8 cellular contexts compared by ENCODE assay signal in genomic region chr3:17742092-17742836, GRCh38. TPM values are rescaled to one million over a fixed set of nuclear protein-coding genes. Genes with fewer than 3 reads are reported as not detected.
A peak's percentile ranks its signal among the peaks of the same experiment; 100 is the strongest.
DNase-seq lines count a peak whose midpoint lies in the region; ATAC-seq and TF ChIP-seq lines count a peak whose summit lies in the region.

TBC1D5 (minus strand) TSS chr3:17742631; CDS start chr3:17508570, 234,061 bp downstream.

- no peaks in the 10 kb centered on the region for H3K36me3 ChIP-seq in heart left ventricle

- TF ChIP-seq POLR2A in GM10847 (IDR thresholded peaks at IDR 0.05; ENCODE audit: extremely low read depth, insufficient read length) (peak; percentile 72), heart left ventricle (IDR thresholded peaks at IDR 0.05) (peak in 1 of 2 donors; percentile 76)

- peak; percentile 81 for ATAC-seq in HG02610 (IDR thresholded peaks at IDR 0.05; ENCODE audit: unreplicated experiment)
- peak; percentile 91 for ATAC-seq in activated naive CD8-positive, alpha-beta T cell treated with anti-CD3 and anti-CD28 coated beads, Interleukin-2, amount 50 U/mL, for 24 hours
- ATAC-seq in heart left ventricle, result peak; percentile 14 to 97 (median 63)

- H3K27me3 Mint-ChIP-seq in activated naive CD8-positive, alpha-beta T cell treated with anti-CD3 and anti-CD28 coated beads, Interleukin-2, amount 50 U/mL, for 24 hours, result no peaks in the 10 kb centered on the region

- H3K4me1 ChIP-seq in heart left ventricle, result peaks cover 0 to 53% (median 21%) of the 10 kb centered on the region in 12 donors

- TF ChIP-seq CTCF in heart left ventricle (IDR thresholded peaks at IDR 0.05), result no peak

- DNase-seq in NCI-H1092 treated with DMSO at 0.1 percent for 48 hours (lab: John Stamatoyannopoulos, UW) (peak; percentile 94), SW480 (ENCODE audit: low spot score) (peak; percentile 96), heart left ventricle (peak; percentile 95 to 98 (median 98)), posterior vena cava (ENCODE audit: low spot score) (peak; percentile 99), ureter (ENCODE audit: low spot score) (peak; percentile 96)
- DNase-seq in activated naive CD8-positive, alpha-beta T cell treated with anti-CD3 and anti-CD28 coated beads, Interleukin-2, amount 50 U/mL, for 24 hours, result peak; percentile 93

- H3K27me3 ChIP-seq in heart left ventricle, result no peaks in the 10 kb centered on the region

- peak within 1 kb of the TSS; percentile 93 to 100 (median 96) for H3K27ac ChIP-seq in heart left ventricle

- no peaks in the 10 kb centered on the region for H3K9me3 ChIP-seq in heart left ventricle

- no peaks in the 10 kb centered on the region for H3K9me3 Mint-ChIP-seq in activated naive CD8-positive, alpha-beta T cell treated with anti-CD3 and anti-CD28 coated beads, Interleukin-2, amount 50 U/mL, for 24 hours

- peak within 1 kb of the TSS; percentile 96 for H3K27ac Mint-ChIP-seq in activated naive CD8-positive, alpha-beta T cell treated with anti-CD3 and anti-CD28 coated beads, Interleukin-2, amount 50 U/mL, for 24 hours

- intact Hi-C loops in heart left ventricle (cut with DNase I) (loop anchor here in 4 of 10 donors (2.0 to 10.0 kb wide), 2 partner anchors 97 kb away; no protein-coding TSS in a partner anchor), posterior vena cava (cut with DNase I) (no loop called here)

- H3K4me1 Mint-ChIP-seq in activated naive CD8-positive, alpha-beta T cell treated with anti-CD3 and anti-CD28 coated beads, Interleukin-2, amount 50 U/mL, for 24 hours, result peaks cover 54% of the 10 kb centered on the region

- 0 to 1% (median 1%) methylated on average over 29 to 82 of the region's 82 CpGs for WGBS in heart left ventricle, 4 donors

- H3K4me3 ChIP-seq in heart left ventricle, result peak within 1 kb of the TSS; percentile 69 to 93 (median 84)

- H3K4me3 Mint-ChIP-seq in activated naive CD8-positive, alpha-beta T cell treated with anti-CD3 and anti-CD28 coated beads, Interleukin-2, amount 50 U/mL, for 24 hours, result peak within 1 kb of the TSS; percentile 90

- H3K36me3 Mint-ChIP-seq in activated naive CD8-positive, alpha-beta T cell treated with anti-CD3 and anti-CD28 coated beads, Interleukin-2, amount 50 U/mL, for 24 hours (ENCODE audit: low read depth), result peaks cover 11% of the 10 kb centered on the region

RNA-seq across cellular contexts. Expression of gene TBC1D5, which starts in this region (rescaled TPM):
- 10 to 100 TPM; 23.4 to 48.3 (median 31.7) TPM for total RNA-seq in heart left ventricle
- 10 to 100 TPM in 1 of 2 donors, 1 to 10 TPM in 1; 5.8 to 21.1 TPM for polyA plus RNA-seq in heart left ventricle
- 10 to 100 TPM; 45.3 to 53.7 TPM for total RNA-seq in posterior vena cava
- total RNA-seq in ureter, result 87.1 TPM

Comparison
In these comparisons a context has a peak if more than half of its experiments do, and no peak if none do; other contexts are left out.
1. Peak in every context shown above with its lines: DNase-seq, ATAC-seq, H3K4me3 ChIP-seq and H3K27ac ChIP-seq.